ENCODE assay signal across 8 cellular contexts in genomic region chr5:172769324-172769597, GRCh38. TPM values are rescaled to one million over a fixed set of nuclear protein-coding genes. Genes with fewer than 3 reads are reported as not detected.
DNase-seq lines count a peak whose midpoint lies in the region; ATAC-seq and TF ChIP-seq lines count a peak whose summit lies in the region.

No MANE protein-coding gene starts in this region.

- DNase-seq in kidney tubule cell (ENCODE audit: low spot score), result peak; percentile 64
- no peak for DNase-seq in stimulated activated naive CD8-positive, alpha-beta T cell treated with anti-CD3 and anti-CD28 coated beads, Interleukin-15, amount 100 ng/mL, for 72 hours
- no peak for DNase-seq in GM03348 (ENCODE audit: low spot score)
- no peak for DNase-seq in LoVo (ENCODE audit: low spot score)
- DNase-seq in HK-2 (ENCODE audit: unreplicated experiment), result no peak
- no peak for DNase-seq in WERI-Rb-1

- H3K27ac Mint-ChIP-seq in stimulated activated naive CD8-positive, alpha-beta T cell treated with anti-CD3 and anti-CD28 coated beads, Interleukin-15, amount 100 ng/mL, for 72 hours, result peak overlapping the region in 1 of 2 donors; percentile 40

- H3K9me3 ChIP-seq in HUES6 (ENCODE audit: control insufficient read depth, insufficient read depth, low read depth, low read length) (no peaks in the 10 kb centered on the region), WERI-Rb-1 (ENCODE audit: severe bottlenecking) (no peaks in the 10 kb centered on the region)

- H3K27me3 ChIP-seq in HUES6 (ENCODE audit: control insufficient read depth, insufficient read depth, low read length), result peaks cover 20% of the 10 kb centered on the region; the same call in 1 of the 2 replicates
- H3K27me3 ChIP-seq in WERI-Rb-1 (ENCODE audit: insufficient read depth, low read depth, severe bottlenecking), result no peaks in the 10 kb centered on the region

- no peak overlapping the region for H3K27ac ChIP-seq in HUES6 (ENCODE audit: low read depth, low read length)
- H3K27ac ChIP-seq in adipose tissue (ENCODE audit: low read depth, low read length), result peak overlapping the region; percentile 100
- no peak overlapping the region for H3K27ac ChIP-seq in WERI-Rb-1

- no peak for ATAC-seq in stimulated activated naive CD8-positive, alpha-beta T cell treated with anti-CD3 and anti-CD28 coated beads, Interleukin-15, amount 100 ng/mL, for 72 hours

- H3K4me3 Mint-ChIP-seq in stimulated activated naive CD8-positive, alpha-beta T cell treated with anti-CD3 and anti-CD28 coated beads, Interleukin-15, amount 100 ng/mL, for 72 hours, result peak overlapping the region; percentile 55 to 93

- no peak overlapping the region for H3K9ac ChIP-seq in HUES6 (ENCODE audit: low read length)

- TF ChIP-seq CTCF in WERI-Rb-1 (IDR thresholded peaks at IDR 0.05; ENCODE audit: low read depth, low read length), result no peak

- peaks cover 22% of the 10 kb centered on the region for H3K36me3 ChIP-seq in HUES6 (ENCODE audit: control insufficient read depth, insufficient read depth, low read length)
- peaks cover 26% of the 10 kb centered on the region for H3K36me3 ChIP-seq in WERI-Rb-1

- peaks cover 80% of the 10 kb centered on the region for H3K4me1 Mint-ChIP-seq in stimulated activated naive CD8-positive, alpha-beta T cell treated with anti-CD3 and anti-CD28 coated beads, Interleukin-15, amount 100 ng/mL, for 72 hours

- peaks cover 30% of the 10 kb centered on the region for H3K4me1 ChIP-seq in HUES6 (ENCODE audit: control insufficient read depth, insufficient read depth, low read length)

- H3K27me3 Mint-ChIP-seq in stimulated activated naive CD8-positive, alpha-beta T cell treated with anti-CD3 and anti-CD28 coated beads, Interleukin-15, amount 100 ng/mL, for 72 hours, result no peaks in the 10 kb centered on the region

- WGBS in adipose tissue, 3 donors, result 40 to 76% (median 45%) methylated on average over 2 of the region's 2 CpGs

- H3K9me3 Mint-ChIP-seq in stimulated activated naive CD8-positive, alpha-beta T cell treated with anti-CD3 and anti-CD28 coated beads, Interleukin-15, amount 100 ng/mL, for 72 hours, result peaks cover 0 to 5% of the 10 kb centered on the region in 2 donors

- H3K4me3 ChIP-seq in HUES6 (ENCODE audit: low read depth, low read length), result peak overlapping the region; percentile 93
- H3K4me3 ChIP-seq in WERI-Rb-1 (ENCODE audit: low read depth, low read length), result no peak overlapping the region; the same call in 1 of the 2 replicates

RNA-seq across cellular contexts. Expression of gene DUSP1, which starts 1.7 kb away (rescaled TPM):
- polyA plus RNA-seq in adipose tissue, result 1,000 to 10,000 TPM in 1 of 3 donors, 100 to 1,000 TPM in 2; 163 to 1,279 (median 758) TPM
